In the genomic region with DNA sequence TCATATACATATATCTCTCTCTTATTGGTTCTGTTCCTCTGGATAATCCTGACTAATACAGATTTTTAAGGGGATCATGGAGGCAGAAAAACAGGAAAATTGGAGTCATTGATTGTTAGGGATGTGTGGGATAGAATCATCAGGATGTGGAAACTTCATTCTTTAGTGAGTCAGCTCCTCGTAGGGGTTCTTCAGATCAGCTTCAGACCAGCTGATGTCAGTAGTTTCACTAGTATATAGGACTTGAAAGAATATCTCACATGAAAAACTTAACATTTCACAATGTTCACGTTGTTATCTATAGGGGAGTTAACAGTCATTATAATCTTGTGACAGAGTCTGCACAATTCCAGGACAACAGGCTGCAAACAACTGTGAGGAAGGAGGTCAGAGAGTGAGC, we compare ENCODE assay signal across 21 cellular contexts.
A peak's percentile ranks its signal among the peaks of the same experiment; 100 is the strongest.
DNase-seq lines count a peak whose midpoint lies in the region; ATAC-seq and TF ChIP-seq lines count a peak whose summit lies in the region.
"Had no signal": no experiment of that assay in that cellular context is flagged by ENCODE, and none has a peak within 500 bp of the region (broad histone marks: within the 10 kb centered on the region; RNA-seq: fewer than 3 reads in every experiment).

No MANE protein-coding gene starts in this region.

- ATAC-seq in SK-N-SH treated with all-trans-retinoic acid at 6 μM for 48 hours (peak; percentile 50), omental fat pad (ENCODE audit: low FRiP score) (peak; percentile 59), GM18520 (IDR thresholded peaks at IDR 0.05; ENCODE audit: unreplicated experiment) (no peak)
- ATAC-seq: K562; right cardiac atrium; stimulated activated memory B cell treated with anti-CD40 and anti-IgM and Interleukin-4, amounts not matched to agents 10 μg/mL and 1 μg/mL and 100 μg/mL, for 72 hours had no signal

- H3K9me3 ChIP-seq in GM23248 (ENCODE audit: low read depth) (no peaks in the 10 kb centered on the region), stomach (no peaks in the 10 kb centered on the region)
- H3K9me3 ChIP-seq: colonic mucosa, thyroid gland had no signal

- peak overlapping the region; percentile 0; the same call in 1 of the 2 replicates for H2AFZ ChIP-seq in GM23248

- TF ChIP-seq EP300 in stomach (IDR thresholded peaks at IDR 0.05), result no peak

- intact Hi-C loops in stomach (cut with DNase I; ENCODE audit: low total_unique reads), result no loop called here

- H3K79me2 ChIP-seq in GM23248 (ENCODE audit: insufficient read depth), result no peaks in the 10 kb centered on the region

- H3K36me3 ChIP-seq in GM23248 (ENCODE audit: low read depth), result no peaks in the 10 kb centered on the region
- H3K36me3 ChIP-seq in stomach, result no peaks in the 10 kb centered on the region
- H3K36me3 ChIP-seq: colonic mucosa, thyroid gland had no signal

- 0 out of 2 replicates have a peak overlapping the region, but pooled peaks have one; percentile 19 for H3K4me3 ChIP-seq in GM23248
- H3K4me3 ChIP-seq in stomach, result no peak overlapping the region
- H3K4me3 ChIP-seq: colonic mucosa, K562, thyroid gland had no signal

- no peak overlapping the region for H3K9ac ChIP-seq in GM23248

- WGBS in GM23248 (ENCODE audit: low coverage in 1 of 2, low lambda C conversion rate in 2 of 2, missing lambda C conversion rate in 2 of 2), 2 experiments, result 6 to 8% methylated on average over 2 of the region's 2 CpGs
- WGBS in stomach, 5 donors, result 41 to 63% (median 44%) methylated on average over 2 of the region's 2 CpGs

- H3K27me3 ChIP-seq in GM23248 (replicated peaks; ENCODE audit: insufficient read depth) (no peaks in the 10 kb centered on the region), stomach (no peaks in the 10 kb centered on the region)
- H3K27me3 ChIP-seq: colonic mucosa, thyroid gland had no signal

- no peak for TF ChIP-seq POLR2A in stomach (IDR thresholded peaks at IDR 0.05)

- no peak for TF ChIP-seq CTCF in omental fat pad (IDR thresholded peaks at IDR 0.05)
- TF ChIP-seq CTCF in stomach (IDR thresholded peaks at IDR 0.05), result no peak

- H3K4me1 ChIP-seq in GM23248 (ENCODE audit: insufficient read depth), result peaks cover 13% of the 10 kb centered on the region
- no peaks in the 10 kb centered on the region for H3K4me1 ChIP-seq in stomach
- H3K4me1 ChIP-seq: colonic mucosa, thyroid gland had no signal

- peak; percentile 61 for DNase-seq in GM23248
- peak; percentile 12 for DNase-seq in fibroblast of gingiva (ENCODE audit: low read depth)
- no peak for DNase-seq in omental fat pad (ENCODE audit: low spot score)
- no peak for DNase-seq in stomach
- no peak for DNase-seq in NCI-H345 treated with DMSO at 0.1 percent for 48 hours (lab: John Stamatoyannopoulos, UW; ENCODE audit: unreplicated experiment)
- no peak for DNase-seq in germinal center (ENCODE audit: low spot score)
- DNase-seq: activated CD4-positive, alpha-beta T cell treated with anti-CD3 and anti-CD28 coated beads, Interleukin-2, amount 50 U/mL, for 48 hours; activated naive CD4-positive, alpha-beta T cell treated with anti-CD3 and anti-CD28 coated beads for 36 hours; activated T-cell treated with anti-CD3 and anti-CD28 coated beads, Interleukin-2, amount 50 U/mL, for 1 hour; CD8-positive, alpha-beta memory T cell; colonic mucosa; DMS79 treated with DMSO at 0.1 percent for 48 hours; HFFc6; NCI-H187 treated with DMSO at 0.1 percent for 48 hours; right cardiac atrium; T-helper 1 cell; thyroid gland had no signal

- no peaks in the 10 kb centered on the region; the same call in 1 of the 2 replicates for H3K9me2 ChIP-seq in GM23248 (ENCODE audit: insufficient read depth)

- no peaks in the 10 kb centered on the region for H4K20me1 ChIP-seq in GM23248 (ENCODE audit: insufficient read depth)

- in situ Hi-C loops in GM23248 (cut with MboI), result no loop called here

- no peak overlapping the region for H3K27ac ChIP-seq in GM23248
- H3K27ac ChIP-seq in stomach, result no peak overlapping the region
- H3K27ac ChIP-seq: colonic mucosa, thyroid gland had no signal

- no peaks in the 10 kb centered on the region for H3F3A ChIP-seq in GM23248 (ENCODE audit: insufficient read depth)

- H3K4me2 ChIP-seq in GM23248 (ENCODE audit: unreplicated experiment), result peak overlapping the region; percentile 61

TF ChIP-seq in SK-N-SH treated with all-trans-retinoic acid at 6 μM for 48 hours, 23 proteins besides CTCF, POLR2A, EP300 and RAD21:
- no peak for TF ChIP-seq POU6F1 (CRISPR knock-in tag; IDR thresholded peaks at IDR 0.05; ENCODE audit: borderline replicate concordance, low read depth)
- no peak for TF ChIP-seq ZNF565 (CRISPR knock-in tag; conservative IDR thresholded peaks at IDR 0.05; ENCODE audit: low read depth)
- TF ChIP-seq ZNF70 (CRISPR knock-in tag; IDR thresholded peaks at IDR 0.05), result no peak
- no peak for TF ChIP-seq ARNTL (CRISPR knock-in tag; IDR thresholded peaks at IDR 0.05; ENCODE audit: borderline replicate concordance, low read depth)
- TF ChIP-seq, protein P1, sequence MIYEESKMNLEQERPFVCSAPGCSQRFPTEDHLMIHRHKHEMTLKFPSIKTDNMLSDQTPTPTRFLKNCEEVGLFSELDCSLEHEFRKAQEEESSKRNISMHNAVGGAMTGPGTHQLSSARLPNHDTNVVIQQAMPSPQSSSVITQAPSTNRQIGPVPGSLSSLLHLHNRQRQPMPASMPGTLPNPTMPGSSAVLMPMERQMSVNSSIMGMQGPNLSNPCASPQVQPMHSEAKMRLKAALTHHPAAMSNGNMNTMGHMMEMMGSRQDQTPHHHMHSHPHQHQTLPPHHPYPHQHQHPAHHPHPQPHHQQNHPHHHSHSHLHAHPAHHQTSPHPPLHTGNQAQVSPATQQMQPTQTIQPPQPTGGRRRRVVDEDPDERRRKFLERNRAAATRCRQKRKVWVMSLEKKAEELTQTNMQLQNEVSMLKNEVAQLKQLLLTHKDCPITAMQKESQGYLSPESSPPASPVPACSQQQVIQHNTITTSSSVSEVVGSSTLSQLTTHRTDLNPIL (CRISPR knock-in tag; IDR thresholded peaks at IDR 0.05; ENCODE audit: low read depth), result no peak
- TF ChIP-seq OSR1 (CRISPR knock-in tag; IDR thresholded peaks at IDR 0.05), result no peak
- TF ChIP-seq CSDC2 (CRISPR knock-in tag; IDR thresholded peaks at IDR 0.05), result no peak
- TF ChIP-seq BACH2 (CRISPR knock-in tag; IDR thresholded peaks at IDR 0.05; ENCODE audit: borderline replicate concordance), result no peak

Comparison
In these comparisons a context has a peak if more than half of its experiments do, and no peak if none do; other contexts are left out.
1. DNase-seq: peak in GM23248 (single experiment) and fibroblast of gingiva (single experiment); none in omental fat pad (single experiment), stomach (single experiment), NCI-H345 treated with DMSO at 0.1 percent for 48 hours (single experiment) and germinal center (single experiment).